Comparison of ENCODE assay signal across 1 cellular context in the genomic region with DNA sequence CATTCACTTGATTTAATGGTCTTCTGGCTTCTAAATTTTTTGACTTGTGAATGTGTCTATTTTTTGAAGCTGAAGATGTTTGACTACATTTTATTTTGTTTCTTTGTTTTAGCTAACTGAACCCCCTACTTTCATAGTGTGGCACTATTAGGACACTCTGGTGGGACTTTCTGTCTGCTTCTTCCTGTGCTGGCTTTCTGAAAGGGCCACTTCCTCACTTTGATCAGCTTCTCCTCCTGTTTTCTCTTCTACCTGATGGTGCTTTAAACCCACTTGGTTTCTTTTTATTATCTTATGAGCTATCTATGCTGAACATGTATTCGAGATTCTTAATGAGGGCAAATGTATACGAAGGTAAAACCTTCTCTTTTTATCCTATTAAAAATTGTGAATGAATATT.
TF ChIP-seq lines count a peak whose summit lies in the region.

No MANE protein-coding gene starts in this region.

TF ChIP-seq in GM12878, 131 proteins besides CTCF, POLR2A, EP300 and RAD21:
- TF ChIP-seq EGR1 (IDR thresholded peaks at IDR 0.05; ENCODE audit: borderline replicate concordance in 1 of 2, low read depth in 2 of 2, low read length in 2 of 2) (no peak), SPI1 (IDR thresholded peaks at IDR 0.05; ENCODE audit: borderline replicate concordance, insufficient read depth, low read depth, low read length) (peak; percentile 68; the same call in 1 of the 2 replicates)
